26 cellular contexts compared by ENCODE assay signal in the genomic region with DNA sequence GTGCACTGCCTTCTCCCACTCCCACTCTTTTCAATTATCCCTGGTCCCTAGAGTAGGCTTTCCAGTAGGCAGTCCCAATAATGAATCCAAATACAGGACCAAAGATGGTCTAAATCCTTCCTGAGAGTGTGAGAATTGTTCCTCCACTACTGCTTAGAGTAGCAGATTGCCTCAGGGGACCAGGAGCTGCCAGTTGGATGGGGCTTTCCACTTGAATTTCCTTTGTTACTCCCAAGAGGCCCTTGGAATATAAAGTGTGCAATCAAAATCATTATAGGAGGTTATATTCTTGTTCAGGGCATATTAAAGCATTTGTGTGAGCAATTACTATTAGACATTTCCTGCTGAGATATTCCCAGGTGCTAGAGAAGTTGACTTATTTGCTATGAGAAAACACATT.
DNase-seq lines count a peak whose midpoint lies in the region; ATAC-seq and TF ChIP-seq lines count a peak whose summit lies in the region.
"Had no signal": no experiment of that assay in that cellular context is flagged by ENCODE, and none has a peak within 500 bp of the region (broad histone marks: within the 10 kb centered on the region; RNA-seq: fewer than 3 reads in every experiment).

No MANE protein-coding gene starts in this region.

- peak; percentile 63 for ATAC-seq in left ventricle myocardium superior
- ATAC-seq: activated CD4-positive, CD25-positive, alpha-beta regulatory T cell treated with anti-CD3 and anti-CD28 coated beads, Interleukin-2, amount 50 U/mL, for 24 hours; lower lobe of right lung; naive thymus-derived CD8-positive, alpha-beta T cell; Panc1; T-cell had no signal

- in situ Hi-C loops in GM13977 (cut with MboI; ENCODE audit: low pct_unique_long_range_greater_than_20kb, low sequenced_read_pairs, unreplicated experiment): no loop called here

- DNase-seq in NCI-H345 (lab: John Stamatoyannopoulos, UW): peak; percentile 11
- DNase-seq in NCI-H345 treated with DMSO at 0.1 percent for 48 hours (lab: John Stamatoyannopoulos, UW; ENCODE audit: unreplicated experiment): no peak
- DNase-seq in NCI-H146 (lab: John Stamatoyannopoulos, UW): peak; percentile 78
- peak; percentile 91 for DNase-seq in NCI-H69 (lab: John Stamatoyannopoulos, UW)
- DNase-seq in left ventricle myocardium superior: peak; percentile 31
- no peak for DNase-seq in activated naive CD4-positive, alpha-beta T cell (lab: John Stamatoyannopoulos, UW)
- no peak for DNase-seq in SIG-M5 (lab: John Stamatoyannopoulos, UW)
- DNase-seq in GM13977 (ENCODE audit: low spot score): no peak
- DNase-seq: activated CD4-positive, alpha-beta T cell treated with anti-CD3 and anti-CD28 coated beads, Interleukin-2, amount 50 U/mL, for 48 hours; activated CD8-positive, alpha-beta memory T cell treated with anti-CD3 and anti-CD28 coated beads, Interleukin-2, amount 50 U/mL, for 4 hours; activated naive CD4-positive, alpha-beta T cell treated with anti-CD3 and anti-CD28 coated beads, Interleukin-2, amount 10 ng/mL, durations not matched to agents 7 days and 5 days; brain microvascular endothelial cell; CD8-positive, alpha-beta memory T cell; DMS153; effector CD4-positive, alpha-beta T cell; kidney; lower lobe of right lung; naive thymus-derived CD8-positive, alpha-beta T cell; nucleus accumbens; SJCRH30; stimulated activated CD4-positive, alpha-beta T cell treated with anti-CD3 and anti-CD28 coated beads, Interleukin-1b, Interleukin-23, amount 100 ng/mL, for 48 hours; stomach; T-cell; thyroid gland had no signal

- TF ChIP-seq CTCF in GM13977 (IDR thresholded peaks at IDR 0.05; ENCODE audit: extremely low read depth, insufficient read depth, missing control alignments): no peak

- intact Hi-C loops in left ventricle myocardium superior (cut with micrococcal nuclease): no loop called here

Comparison
In these comparisons a context has a peak if more than half of its experiments do, and no peak if none do; other contexts are left out.
1. DNase-seq: peak in NCI-H345 (single experiment), NCI-H146 (single experiment), NCI-H69 (single experiment) and left ventricle myocardium superior (single experiment); none in NCI-H345 treated with DMSO at 0.1 percent for 48 hours (single experiment), activated naive CD4-positive, alpha-beta T cell (0 of 4), SIG-M5 (single experiment) and GM13977 (single experiment).